18 cellular contexts compared by ENCODE assay signal in genomic region chr3:36920884-36921567, GRCh38. TPM values are rescaled to one million over a fixed set of nuclear protein-coding genes. Genes with fewer than 3 reads are reported as not detected.
DNase-seq lines count a peak whose midpoint lies in the region; ATAC-seq, FAIRE-seq and TF ChIP-seq lines count a peak whose summit lies in the region.
"Had no signal": no experiment of that assay in that cellular context is flagged by ENCODE, and none has a peak within 500 bp of the region (broad histone marks: within the 10 kb centered on the region; RNA-seq: fewer than 3 reads in every experiment).

No MANE protein-coding gene starts in this region.

- H3K4me2 ChIP-seq in GM12878 (ENCODE audit: control insufficient read depth, insufficient read depth) (no peak overlapping the region), GM23248 (ENCODE audit: unreplicated experiment) (no peak overlapping the region)

- TF ChIP-seq POLR2A in GM12878 (IDR thresholded peaks at IDR 0.05; ENCODE audit: low read depth, low read length) (no peak), right lobe of liver (IDR thresholded peaks at IDR 0.05) (no peak), H54 (IDR thresholded peaks at IDR 0.05; ENCODE audit: low read depth, low read length) (no peak)

- no peaks in the 10 kb centered on the region for H3K9me2 ChIP-seq in GM23248 (ENCODE audit: insufficient read depth)

- SMC1A ChIA-PET in GM12878 (lab: Charles Lee; ENCODE audit: uncharacterized antibody, unreplicated experiment), result interaction anchor here (1.9 kb wide), 1 partner anchor 45 kb away, joined by 8 read pairs; no protein-coding TSS in a partner anchor

- CTCF ChIA-PET in GM12878 (lab: Yijun Ruan, JAX), result interaction anchor here (0.9 to 3.2 kb wide), 2 partner anchors 37 to 52 kb away, joined by 3 to 14 read pairs; no protein-coding TSS in a partner anchor

- TF ChIP-seq RAD21 in GM12878 (IDR thresholded peaks at IDR 0.05; ENCODE audit: insufficient read depth, low read depth, low read length), result no peak

- in situ Hi-C loops in GM12878 (cut with MboI), result no loop called here
- in situ Hi-C loops in GM23248 (cut with MboI), result no loop called here

- no peaks in the 10 kb centered on the region for H4K20me1 ChIP-seq in GM12878 (ENCODE audit: control insufficient read depth, insufficient read depth)
- H4K20me1 ChIP-seq in GM23248 (ENCODE audit: insufficient read depth), result no peaks in the 10 kb centered on the region

- H3F3A ChIP-seq in GM23248 (ENCODE audit: insufficient read depth), result no peaks in the 10 kb centered on the region

- H3K9ac ChIP-seq in GM12878 (ENCODE audit: control insufficient read depth, insufficient read depth, low read length) (no peak overlapping the region), GM23248 (no peak overlapping the region)

- RAD21 ChIA-PET in GM12878 (lab: Charles Lee; ENCODE audit: unreplicated experiment), result no interaction called here

- BruUV-seq in GM12878 (replicated peaks; lab: Mats Ljungman, UMichigan), result no TSS peak

- peak; percentile 32 for DNase-seq in activated CD8-positive, alpha-beta memory T cell treated with anti-CD3 and anti-CD28 coated beads for 24 hours
- DNase-seq in activated CD8-positive, alpha-beta memory T cell treated with anti-CD3 and anti-CD28 coated beads, Interleukin-2, amount 50 U/mL, for 48 hours, result no peak
- no peak for DNase-seq in GM12878 (ENCODE audit: low read depth, low spot score)
- no peak for DNase-seq in right lobe of liver
- DNase-seq in GM23248, result no peak
- no peak for DNase-seq in T-helper 2 cell
- no peak for DNase-seq in H54 (ENCODE audit: insufficient read length, low spot score)
- DNase-seq: ACHN; C1 segment of cervical spinal cord; CD4-positive, alpha-beta memory T cell; DMS153; GOT3; HFFc6; KBM-7 had no signal

- H3K79me2 ChIP-seq in GM12878 (ENCODE audit: control insufficient read depth, insufficient read depth, low read length), result no peaks in the 10 kb centered on the region
- H3K79me2 ChIP-seq in GM23248 (ENCODE audit: insufficient read depth), result no peaks in the 10 kb centered on the region

- H3K27me3 ChIP-seq in GM12878 (replicated peaks in 1 of 2; ENCODE audit: control insufficient read depth in 2 of 2, insufficient read depth in 2 of 2, low read length in 1 of 2) (peaks cover 0 to 1% of the 10 kb centered on the region in 2 experiments; a peak in 1 of 4 replicates), right lobe of liver (no peaks in the 10 kb centered on the region), GM23248 (replicated peaks; ENCODE audit: insufficient read depth) (no peaks in the 10 kb centered on the region)

- H2AFZ ChIP-seq in GM12878 (ENCODE audit: control insufficient read depth, low read depth, low read length), result no peak overlapping the region
- H2AFZ ChIP-seq in GM23248, result no peak overlapping the region

- H3K27ac ChIP-seq in GM12878 (ENCODE audit: control insufficient read depth, insufficient read depth) (no peak overlapping the region), right lobe of liver (peak overlapping the region in 2 of 3 donors; percentile 37 to 69), GM23248 (no peak overlapping the region)
- H3K27ac ChIP-seq: HL-60 had no signal

- H3K9me3 ChIP-seq in GM12878 (replicated peaks; ENCODE audit: control insufficient read depth, insufficient read depth, low read length) (peaks cover 16% of the 10 kb centered on the region), right lobe of liver (peaks cover 0 to 6% (median 0%) of the 10 kb centered on the region in 4 donors), GM23248 (ENCODE audit: low read depth) (no peaks in the 10 kb centered on the region)
- H3K9me3 ChIP-seq: HAP-1 had no signal

- H3K4me1 ChIP-seq in GM12878 (ENCODE audit: control insufficient read depth, insufficient read depth, low read length) (peaks cover 8% of the 10 kb centered on the region), right lobe of liver (peaks cover 0 to 19% (median 5%) of the 10 kb centered on the region in 4 donors), GM23248 (ENCODE audit: insufficient read depth) (no peaks in the 10 kb centered on the region)
- H3K4me1 ChIP-seq: HAP-1 had no signal

- intact Hi-C loops in GM12878 (cut with micrococcal nuclease; ENCODE audit: unreplicated experiment), result no loop called here
- intact Hi-C loops in right lobe of liver (cut with DNase I), result no loop called here

- H3K36me3 ChIP-seq in GM12878 (ENCODE audit: control insufficient read depth in 2 of 2, insufficient read depth in 2 of 2, low read length in 1 of 2), result no peaks in the 10 kb centered on the region
- no peaks in the 10 kb centered on the region for H3K36me3 ChIP-seq in right lobe of liver
- H3K36me3 ChIP-seq in GM23248 (ENCODE audit: low read depth), result no peaks in the 10 kb centered on the region
- H3K36me3 ChIP-seq: HAP-1 had no signal

- POLR2A ChIA-PET in GM12878 (lab: Charles Lee), result no interaction called here

- TF ChIP-seq EP300 in GM12878 (IDR thresholded peaks at IDR 0.05; ENCODE audit: borderline replicate concordance in 1 of 2, control insufficient read depth in 1 of 2, low read depth in 2 of 2, low read length in 2 of 2), result no peak

- no peak for TF ChIP-seq CTCF in GM12878 (IDR thresholded peaks at IDR 0.05 in 2 of 3, conservative IDR thresholded peaks at IDR 0.05 in 1 of 3; ENCODE audit: control insufficient read depth in 2 of 3, extremely low read depth in 1 of 3, insufficient read depth in 1 of 3, low read depth in 3 of 3, low read length in 3 of 3)
- no peak for TF ChIP-seq CTCF in right lobe of liver (IDR thresholded peaks at IDR 0.05)

- H3K4me3 ChIP-seq in GM12878, result no peak overlapping the region
- H3K4me3 ChIP-seq in right lobe of liver, result no peak overlapping the region
- H3K4me3 ChIP-seq in GM23248, result no peak overlapping the region
- H3K4me3 ChIP-seq: HAP-1 had no signal

- ATAC-seq in GM12878 (no peak), right lobe of liver (peak in 1 of 4 donors; percentile 36)

- FAIRE-seq in GM12878 (lab: Jason Lieb, UNC) (no peak), H54 (lab: Jason Lieb, UNC) (no peak)
- FAIRE-seq: D721Med, GM18507 had no signal

- 79% methylated on average over 7 of the region's 7 CpGs for WGBS in GM12878 (ENCODE audit: insufficient coverage, insufficient replicate concordance, low lambda C conversion rate, missing lambda C conversion rate)
- WGBS in right lobe of liver (ENCODE audit: insufficient coverage, low coverage, low lambda C conversion rate, missing lambda C conversion rate), result 75% methylated on average over 7 of the region's 7 CpGs
- WGBS in GM23248 (ENCODE audit: low coverage in 1 of 2, low lambda C conversion rate in 2 of 2, missing lambda C conversion rate in 2 of 2), 2 experiments, result 93 to 95% methylated on average over 7 of the region's 7 CpGs

TF ChIP-seq in GM12878, 131 proteins besides CTCF, POLR2A, EP300 and RAD21:
- no peak for TF ChIP-seq MXI1 (IDR thresholded peaks at IDR 0.05; ENCODE audit: low read depth, low read length)
- TF ChIP-seq CBX5 (IDR thresholded peaks at IDR 0.05; ENCODE audit: low read depth), result peak; percentile 36; the same call in 1 of the 2 replicates

RNA-seq across cellular contexts. Expression of gene TRANK1, which starts 23.8 kb away (rescaled TPM):
- 18.5 and 20.6 TPM in 2 replicates for total RNA-seq in GM12878 (2013; cell fraction: nucleolus; rRNA removed)
- total RNA-seq in GM12878 (2014; rRNA removed) (1.7 and 2.6 TPM in 2 replicates), GM12878 (2014; rRNA removed; fragmentation: Illumina TruSeq; extraction: Trizol) (1.3 and 2.0 TPM in 2 replicates), GM12878 (2021) (3.7 and 4.4 TPM in 2 replicates), right lobe of liver (10 to 100 TPM in 5 of 6 experiments, 1 to 10 TPM in 1; 8.8 to 33.9 (median 19.6) TPM)
- polyA plus RNA-seq in GM12878 (2011; ENCODE audit: low read depth), result 7.5 TPM
- polyA plus RNA-seq in GM12878 (2011; rRNA removed) (6.2 and 8.8 TPM in 2 replicates), GM12878 (2014; fragmentation: Illumina TruSeq; extraction: Trizol) (2.4 and 3.2 TPM in 2 replicates), GM12878 (2014; fragmentation: Nextera tagmentation; extraction: Ambion mirVana) (under 1 TPM; 0.46 to 0.63 TPM), GM12878 (2014; rRNA removed) (1.0 and 1.1 TPM in 2 replicates), GM12878 (2016; fragmentation: Nextera tagmentation; extraction: Ambion mirVana) (under 1 TPM; 0.60 to 0.75 TPM), GM23248 (2016; fragmentation: Nextera tagmentation; extraction: Ambion mirVana) (2.7 and 5.2 TPM in 2 replicates)
- 6.0 and 8.8 TPM in 2 replicates for polyA plus RNA-seq in GM12878 (2011; cell fraction: cytosol; rRNA removed)
- 8.4 and 10.5 TPM in 2 replicates for polyA plus RNA-seq in GM12878 (2011; cell fraction: nucleus; rRNA removed)
- 4.4 and 4.6 TPM in 2 replicates for polyA plus RNA-seq in GM12878 (2012)
- 14.5 and 14.8 TPM in 2 replicates for polyA minus RNA-seq in GM12878 (2011; rRNA and poly(A)+ RNA removed)
- polyA minus RNA-seq in GM12878 (2011; cell fraction: cytosol; rRNA and poly(A)+ RNA removed), result 4.7 and 5.3 TPM in 2 replicates
- polyA minus RNA-seq in GM12878 (2011; cell fraction: nucleus; rRNA and poly(A)+ RNA removed), result 12.2 and 23.5 TPM in 2 replicates
- total RNA-seq in GM23248 (2014; rRNA removed; shearing (Covaris generic)), result 6.6 and 10.3 TPM in 2 replicates

Comparison
In these comparisons a context has a peak if more than half of its experiments do, and no peak if none do; other contexts are left out.
1. H3K27ac ChIP-seq: peak in right lobe of liver (2 of 3); none in GM12878 (single experiment) and GM23248 (single experiment).